25 cellular contexts compared by ENCODE assay signal in genomic region chr14:98834119-98834518, GRCh38.
"Had no signal": no experiment of that assay in that cellular context is flagged by ENCODE, and none has a peak within 500 bp of the region (broad histone marks: within the 10 kb centered on the region; RNA-seq: fewer than 3 reads in every experiment).

No MANE protein-coding gene starts in this region.

- H3K4me2 ChIP-seq: neural progenitor cell had no signal

- H3K4me3 Mint-ChIP-seq: naive thymus-derived CD4-positive, alpha-beta T cell; nephron; neural progenitor cell; stimulated activated memory B cell treated with anti-CD40 and anti-IgM and Interleukin-4, amounts not matched to agents 10 μg/mL and 1 μg/mL and 100 μg/mL, for 72 hours had no signal

- H3K27me3 ChIP-seq: gastrocnemius medialis, neural progenitor cell, right atrium auricular region, spleen, testis, tibial nerve, vagina had no signal

- DNase-seq: dorsolateral prefrontal cortex; effector CD4-positive, alpha-beta T cell; gastrocnemius medialis; head of caudate nucleus; kidney; midbrain; naive thymus-derived CD4-positive, alpha-beta T cell; spleen; stimulated activated CD4-positive, alpha-beta T cell treated with anti-CD3 and anti-CD28 coated beads, Interleukin-4, amount 100 ng/mL, for 4 hours; stimulated activated naive CD8-positive, alpha-beta T cell treated with anti-CD3 and anti-CD28 coated beads, Interleukin-15, Interleukin-2, amounts not matched to agents 100 U/mL and 50 U/mL, for 24 hours; substantia nigra; testis; upper lobe of right lung had no signal

- H3K4me1 Mint-ChIP-seq: neural progenitor cell; stimulated activated memory B cell treated with anti-CD40 and anti-IgM and Interleukin-4, amounts not matched to agents 10 μg/mL and 1 μg/mL and 100 μg/mL, for 72 hours had no signal

- H3K27me3 Mint-ChIP-seq: naive thymus-derived CD4-positive, alpha-beta T cell; stimulated activated memory B cell treated with anti-CD40 and anti-IgM and Interleukin-4, amounts not matched to agents 10 μg/mL and 1 μg/mL and 100 μg/mL, for 72 hours had no signal

- H3K36me3 Mint-ChIP-seq: naive thymus-derived CD4-positive, alpha-beta T cell; neural progenitor cell; stimulated activated memory B cell treated with anti-CD40 and anti-IgM and Interleukin-4, amounts not matched to agents 10 μg/mL and 1 μg/mL and 100 μg/mL, for 72 hours had no signal

- H3K4me3 ChIP-seq: dorsolateral prefrontal cortex, gastrocnemius medialis, lung, neural progenitor cell, right atrium auricular region, skin epidermis, spleen, testis, tibial nerve, upper lobe of right lung, vagina had no signal

- FAIRE-seq: colon, kidney had no signal

- ATAC-seq: gastrocnemius medialis; left lobe of liver; naive thymus-derived CD4-positive, alpha-beta T cell; stimulated activated memory B cell treated with anti-CD40 and anti-IgM and Interleukin-4, amounts not matched to agents 10 μg/mL and 1 μg/mL and 100 μg/mL, for 72 hours; stimulated activated naive CD8-positive, alpha-beta T cell treated with anti-CD3 and anti-CD28 coated beads, Interleukin-15, Interleukin-2, amounts not matched to agents 100 U/mL and 50 U/mL, for 24 hours; upper lobe of right lung had no signal

- H3K9me3 Mint-ChIP-seq: naive thymus-derived CD4-positive, alpha-beta T cell; nephron had no signal

- H3K36me3 ChIP-seq: gastrocnemius medialis, neural progenitor cell, right atrium auricular region, spleen, tibial nerve, upper lobe of right lung, vagina had no signal

- H3K27ac Mint-ChIP-seq: naive thymus-derived CD4-positive, alpha-beta T cell; nephron; neural progenitor cell; progenitor cell of endocrine pancreas; stimulated activated memory B cell treated with anti-CD40 and anti-IgM and Interleukin-4, amounts not matched to agents 10 μg/mL and 1 μg/mL and 100 μg/mL, for 72 hours had no signal

- H3K9me3 ChIP-seq: gastrocnemius medialis, right atrium auricular region, testis, upper lobe of right lung, vagina had no signal

- H3K4me1 ChIP-seq: gastrocnemius medialis, neural progenitor cell, parathyroid adenoma, right atrium auricular region, spleen, testis, tibial nerve, upper lobe of right lung, vagina had no signal

- H3K27ac ChIP-seq: dorsolateral prefrontal cortex, gastrocnemius medialis, neural progenitor cell, parathyroid adenoma, right atrium auricular region, skin epidermis, spleen, testis, tibial nerve, upper lobe of right lung, vagina had no signal
